In genomic region chr11:19747634-19748280, GRCh38 we compare ENCODE assay signal across 33 cellular contexts. TPM values are rescaled to one million over a fixed set of nuclear protein-coding genes. Genes with fewer than 3 reads are reported as not detected.
"Had no signal": no experiment of that assay in that cellular context is flagged by ENCODE, and none has a peak within 500 bp of the region (broad histone marks: within the 10 kb centered on the region; RNA-seq: fewer than 3 reads in every experiment).

No MANE protein-coding gene starts in this region.

- DNase-seq: heart left ventricle; hypothalamus; immature natural killer cell; kidney; left lung; lower lobe of right lung; mammary epithelial cell; mesenchymal stem cell; naive thymus-derived CD4-positive, alpha-beta T cell; nucleus accumbens; pancreas; posterior cingulate gyrus; retina; right cardiac atrium; sigmoid colon; small intestine; spleen; stimulated activated CD4-positive, alpha-beta T cell treated with anti-CD3 and anti-CD28 coated beads, Interleukin-1b, Interleukin-23, amount 100 ng/mL, for 48 hours; stimulated activated CD4-positive, alpha-beta T cell treated with anti-CD3 and anti-CD28 coated beads, Interleukin-2, amount 100 ng/mL, for 48 hours; stimulated activated CD4-positive, alpha-beta T cell treated with anti-CD3 and anti-CD28 coated beads, Interleukin-4, amount 100 ng/mL, for 4 hours; stimulated activated CD8-positive, alpha-beta memory T cell treated with anti-CD3 and anti-CD28 coated beads, Interleukin-4, amount 100 ng/mL, for 48 hours; stimulated activated naive CD4-positive, alpha-beta T cell treated with Interleukin-2 at 50 U/mL for 16 hours; stimulated activated naive CD8-positive, alpha-beta T cell treated with anti-CD3 and anti-CD28 coated beads, Interleukin-15, amount 100 ng/mL, for 72 hours; substantia nigra; thyroid gland; transverse colon; upper lobe of left lung had no signal

- H3K27ac ChIP-seq: heart left ventricle, left lung, lower lobe of right lung, pancreas, prostate gland, spleen, transverse colon, upper lobe of left lung, vagina had no signal

- H3K27me3 ChIP-seq: heart left ventricle, left lung, pancreas, sigmoid colon, spleen, thyroid gland, transverse colon, upper lobe of left lung, vagina had no signal

- H3K9me3 ChIP-seq: heart left ventricle, left lung, lower lobe of right lung, pancreas, prostate gland, sigmoid colon, spleen, thyroid gland, transverse colon, upper lobe of left lung, vagina had no signal

- H3K4me1 Mint-ChIP-seq: immature natural killer cell; mesothelial cell of epicardium; naive thymus-derived CD4-positive, alpha-beta T cell; neural crest cell; stimulated activated memory B cell treated with anti-CD40 and anti-IgM and Interleukin-4, amounts not matched to agents 10 μg/mL and 1 μg/mL and 100 μg/mL, for 72 hours; stimulated activated naive CD8-positive, alpha-beta T cell treated with anti-CD3 and anti-CD28 coated beads, Interleukin-15, amount 100 ng/mL, for 72 hours had no signal

- H3K4me3 Mint-ChIP-seq: immature natural killer cell; mesothelial cell of epicardium; naive thymus-derived CD4-positive, alpha-beta T cell; natural killer cell treated with Interleukin-12 subunit alpha and Interleukin-12 subunit beta and Interleukin-15 and Interleukin-18, amount 100 ng/mL, for 72 hours; neural crest cell; stimulated activated memory B cell treated with anti-CD40 and anti-IgM and Interleukin-4, amounts not matched to agents 10 μg/mL and 1 μg/mL and 100 μg/mL, for 72 hours; stimulated activated naive CD8-positive, alpha-beta T cell treated with anti-CD3 and anti-CD28 coated beads, Interleukin-15, amount 100 ng/mL, for 72 hours had no signal

- H3K4me1 ChIP-seq: left lung, lower lobe of right lung, pancreas, prostate gland, spleen, transverse colon, upper lobe of left lung, vagina had no signal

- H3K27ac Mint-ChIP-seq: immature natural killer cell; mesothelial cell of epicardium; naive thymus-derived CD4-positive, alpha-beta T cell; natural killer cell treated with Interleukin-12 subunit alpha and Interleukin-12 subunit beta and Interleukin-15 and Interleukin-18, amount 100 ng/mL, for 72 hours; stimulated activated memory B cell treated with anti-CD40 and anti-IgM and Interleukin-4, amounts not matched to agents 10 μg/mL and 1 μg/mL and 100 μg/mL, for 72 hours had no signal

- H3K9me3 Mint-ChIP-seq: immature natural killer cell; naive thymus-derived CD4-positive, alpha-beta T cell; natural killer cell treated with Interleukin-12 subunit alpha and Interleukin-12 subunit beta and Interleukin-15 and Interleukin-18, amount 100 ng/mL, for 72 hours; neural crest cell; stimulated activated memory B cell treated with anti-CD40 and anti-IgM and Interleukin-4, amounts not matched to agents 10 μg/mL and 1 μg/mL and 100 μg/mL, for 72 hours; stimulated activated naive CD8-positive, alpha-beta T cell treated with anti-CD3 and anti-CD28 coated beads, Interleukin-15, amount 100 ng/mL, for 72 hours had no signal

- H3K27me3 Mint-ChIP-seq: stimulated activated memory B cell treated with anti-CD40 and anti-IgM and Interleukin-4, amounts not matched to agents 10 μg/mL and 1 μg/mL and 100 μg/mL, for 72 hours had no signal

- H3K36me3 Mint-ChIP-seq: immature natural killer cell; mesothelial cell of epicardium; naive thymus-derived CD4-positive, alpha-beta T cell; natural killer cell treated with Interleukin-12 subunit alpha and Interleukin-12 subunit beta and Interleukin-15 and Interleukin-18, amount 100 ng/mL, for 72 hours; stimulated activated memory B cell treated with anti-CD40 and anti-IgM and Interleukin-4, amounts not matched to agents 10 μg/mL and 1 μg/mL and 100 μg/mL, for 72 hours had no signal

RNA-seq across cellular contexts. Expression of gene NAV2, which starts 35.1 kb away (rescaled TPM):
- polyA plus RNA-seq: naive thymus-derived CD4-positive, alpha-beta T cell had no signal
